In the genomic region with DNA sequence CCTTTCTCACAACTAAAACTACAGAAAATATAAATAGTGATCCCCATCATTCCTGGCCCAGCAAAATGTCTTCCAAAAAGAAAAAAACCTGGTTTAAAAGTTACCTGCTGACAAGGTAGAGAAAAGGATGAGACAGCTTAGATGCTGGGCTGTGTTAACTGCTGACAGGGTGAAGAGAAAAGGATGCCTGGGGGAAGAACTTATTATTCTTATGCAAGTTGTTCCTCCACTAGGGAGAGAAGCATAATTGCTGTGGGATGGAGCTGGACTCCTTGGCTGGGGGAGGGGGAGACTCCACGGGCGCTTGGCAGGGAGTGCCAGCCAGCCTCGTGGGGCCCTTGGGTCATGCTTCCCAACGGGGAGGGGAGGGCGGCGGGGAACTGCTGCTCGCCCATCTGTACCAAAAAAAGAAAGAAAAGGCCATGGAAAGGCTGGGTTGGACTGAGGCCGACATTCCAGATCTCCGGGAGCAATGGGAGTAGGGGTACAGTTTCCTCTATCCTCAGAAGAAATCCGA, we compare ENCODE assay signal across 1 cellular context.
TF ChIP-seq lines count a peak whose summit lies in the region.

No MANE protein-coding gene starts in this region.

TF ChIP-seq in IMR-90, 13 proteins besides CTCF, POLR2A, EP300 and RAD21 (continued from another document):
- TF ChIP-seq MAZ (IDR thresholded peaks at IDR 0.05; ENCODE audit: borderline replicate concordance, low read depth, low read length) (no peak), CEBPB (IDR thresholded peaks at IDR 0.05; ENCODE audit: low read depth, low read length) (no peak), NFE2L2 (IDR thresholded peaks at IDR 0.05; ENCODE audit: low read depth, low read length) (no peak)
